25 cellular contexts compared by ENCODE assay signal in the genomic region with DNA sequence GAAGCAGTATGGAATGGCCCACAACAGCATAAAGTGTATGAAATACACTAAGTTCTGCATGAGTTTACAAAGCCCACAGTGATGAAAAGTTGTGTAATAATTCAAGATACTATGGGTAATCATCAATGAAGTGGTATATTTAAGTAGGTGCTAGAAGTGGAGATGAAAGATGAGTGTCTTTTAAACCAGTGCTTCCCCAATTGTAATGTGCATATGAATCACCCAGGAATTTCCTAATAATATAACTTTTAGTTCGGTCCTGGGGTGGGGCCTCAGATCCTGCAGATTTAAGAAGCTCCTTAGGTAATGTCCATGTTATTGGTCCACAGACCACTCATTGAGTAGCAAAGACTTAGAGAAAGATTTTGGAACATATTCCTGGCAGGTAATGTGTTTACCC.
DNase-seq lines count a peak whose midpoint lies in the region; ATAC-seq and TF ChIP-seq lines count a peak whose summit lies in the region.
"Had no signal": no experiment of that assay in that cellular context is flagged by ENCODE, and none has a peak within 500 bp of the region (broad histone marks: within the 10 kb centered on the region; RNA-seq: fewer than 3 reads in every experiment).

No MANE protein-coding gene starts in this region.

- TF ChIP-seq POLR2A in body of pancreas (IDR thresholded peaks at IDR 0.05) (no peak), spleen (IDR thresholded peaks at IDR 0.05) (no peak)

- POLR2A ChIA-PET in HEK293T (lab: Yijun Ruan, JAX): interaction anchor here (1.1 kb wide), 1 partner anchor 13 kb away, joined by 3 read pairs; no protein-coding TSS in a partner anchor

- H3K27me3 ChIP-seq in body of pancreas: no peaks in the 10 kb centered on the region
- H3K27me3 ChIP-seq in foreskin keratinocyte: no peaks in the 10 kb centered on the region
- H3K27me3 ChIP-seq in spleen (replicated peaks in 1 of 7): no peaks in the 10 kb centered on the region
- H3K27me3 ChIP-seq: BLaER1 treated with 17β-estradiol and CSF1 and Interleukin-3, amounts not matched to agents 10 nM and 100 nM had no signal

- H3K4me1 ChIP-seq in body of pancreas (peaks cover 15% of the 10 kb centered on the region), foreskin keratinocyte (peaks cover 6% of the 10 kb centered on the region), spleen (no peaks in the 10 kb centered on the region)
- H3K4me1 ChIP-seq: A549; BLaER1 treated with 17β-estradiol and CSF1 and Interleukin-3, amounts not matched to agents 10 nM and 100 nM had no signal

- TF ChIP-seq CTCF in body of pancreas (IDR thresholded peaks at IDR 0.05) (no peak), foreskin keratinocyte (conservative IDR thresholded peaks at IDR 0.05) (no peak), spleen (IDR thresholded peaks at IDR 0.05 in 8 of 11, conservative IDR thresholded peaks at IDR 0.05 in 3 of 11) (no peak)

- H3K27ac ChIP-seq in body of pancreas: no peak overlapping the region
- no peak overlapping the region for H3K27ac ChIP-seq in foreskin keratinocyte
- H3K27ac ChIP-seq in spleen: no peak overlapping the region
- H3K27ac ChIP-seq: A549; BLaER1 treated with 17β-estradiol and CSF1 and Interleukin-3, amounts not matched to agents 10 nM and 100 nM; SK-N-MC had no signal

- DNase-seq in EH (ENCODE audit: low read depth): peak; percentile 7
- DNase-seq in ELR (ENCODE audit: low read depth): peak; percentile 9
- DNase-seq in body of pancreas: no peak
- no peak for DNase-seq in foreskin keratinocyte
- no peak for DNase-seq in LoVo (ENCODE audit: low spot score)
- DNase-seq in spleen: no peak
- DNase-seq in HEK293T (ENCODE audit: extremely low spot score): no peak
- DNase-seq: AML-193; CD4-positive, alpha-beta T cell; GF-D8; HCEC 1CT; Kasumi-1; MM.1S; NCI-H2029; NCI-H446; NCI-H524 treated with DMSO at 0.1 percent for 48 hours; NCI-H774; SHP77 treated with DMSO at 0.1 percent for 48 hours; SW 1271 had no signal

- peak; percentile 38 for ATAC-seq in body of pancreas
- peak; percentile 39 for ATAC-seq in foreskin keratinocyte
- no peak for ATAC-seq in HG02763 (IDR thresholded peaks at IDR 0.05; ENCODE audit: unreplicated experiment)
- ATAC-seq: A549, K562, Panc1 had no signal

- H3K4me3 ChIP-seq in body of pancreas: no peak overlapping the region
- H3K4me3 ChIP-seq in spleen: no peak overlapping the region
- H3K4me3 ChIP-seq: A549; BLaER1 treated with 17β-estradiol and CSF1 and Interleukin-3, amounts not matched to agents 10 nM and 100 nM; K562; SK-N-MC had no signal

- H3K36me3 ChIP-seq in body of pancreas (replicated peaks in 1 of 2; ENCODE audit: insufficient read depth in 1 of 2, low read depth in 2 of 2) (no peaks in the 10 kb centered on the region), spleen (no peaks in the 10 kb centered on the region)
- H3K36me3 ChIP-seq: BLaER1 treated with 17β-estradiol and CSF1 and Interleukin-3, amounts not matched to agents 10 nM and 100 nM had no signal

- 65 to 83% methylated on average over 1 of the region's 1 CpG for WGBS in body of pancreas, 2 donors
- WGBS in spleen, 5 donors: 69 to 89% (median 79%) methylated on average over 1 of the region's 1 CpG

- H3K9me3 ChIP-seq in body of pancreas (no peaks in the 10 kb centered on the region), spleen (no peaks in the 10 kb centered on the region)
- H3K9me3 ChIP-seq: A549; BLaER1 treated with 17β-estradiol and CSF1 and Interleukin-3, amounts not matched to agents 10 nM and 100 nM had no signal

- intact Hi-C loops in body of pancreas (cut with DNase I): no loop called here
- intact Hi-C loops in spleen (cut with DNase I; ENCODE audit: low total_unique reads): no loop called here

- CTCF ChIA-PET in HEK293T (lab: Yijun Ruan, JAX): no interaction called here

TF ChIP-seq in HEK293T, 16 proteins besides CTCF, POLR2A, EP300 and RAD21:
- TF ChIP-seq HDGF (IDR thresholded peaks at IDR 0.05; ENCODE audit: borderline replicate concordance) (no peak), FOXA1 (IDR thresholded peaks at IDR 0.05) (no peak), ELF4 (IDR thresholded peaks at IDR 0.05) (no peak), CTBP1 (IDR thresholded peaks at IDR 0.05; ENCODE audit: borderline replicate concordance) (no peak), TARDBP (IDR thresholded peaks at IDR 0.05) (no peak), ZNF384 (IDR thresholded peaks at IDR 0.05) (no peak), LEF1 (IDR thresholded peaks at IDR 0.05; ENCODE audit: borderline replicate concordance) (no peak), FOXK2 (IDR thresholded peaks at IDR 0.05) (no peak), NFRKB (IDR thresholded peaks at IDR 0.05) (no peak), BHLHE40 (IDR thresholded peaks at IDR 0.05; ENCODE audit: borderline replicate concordance) (no peak), L3MBTL2 (conservative IDR thresholded peaks at IDR 0.05) (no peak), ARNT (IDR thresholded peaks at IDR 0.05) (no peak), SUZ12 (IDR thresholded peaks at IDR 0.05) (no peak), FOXM1 (IDR thresholded peaks at IDR 0.05; ENCODE audit: borderline replicate concordance) (no peak), SP1 (IDR thresholded peaks at IDR 0.05) (no peak)
- TF ChIP-seq, protein P1, sequence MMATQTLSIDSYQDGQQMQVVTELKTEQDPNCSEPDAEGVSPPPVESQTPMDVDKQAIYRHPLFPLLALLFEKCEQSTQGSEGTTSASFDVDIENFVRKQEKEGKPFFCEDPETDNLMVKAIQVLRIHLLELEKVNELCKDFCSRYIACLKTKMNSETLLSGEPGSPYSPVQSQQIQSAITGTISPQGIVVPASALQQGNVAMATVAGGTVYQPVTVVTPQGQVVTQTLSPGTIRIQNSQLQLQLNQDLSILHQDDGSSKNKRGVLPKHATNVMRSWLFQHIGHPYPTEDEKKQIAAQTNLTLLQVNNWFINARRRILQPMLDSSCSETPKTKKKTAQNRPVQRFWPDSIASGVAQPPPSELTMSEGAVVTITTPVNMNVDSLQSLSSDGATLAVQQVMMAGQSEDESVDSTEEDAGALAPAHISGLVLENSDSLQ (IDR thresholded peaks at IDR 0.05): no peak

Comparison
In these comparisons a context has a peak if more than half of its experiments do, and no peak if none do; other contexts are left out.
1. DNase-seq: peak in EH (single experiment) and ELR (single experiment); none in body of pancreas (0 of 4), foreskin keratinocyte (0 of 2), LoVo (single experiment), spleen (single experiment) and HEK293T (single experiment).